Comparison of ENCODE assay signal across 22 cellular contexts in the genomic region with DNA sequence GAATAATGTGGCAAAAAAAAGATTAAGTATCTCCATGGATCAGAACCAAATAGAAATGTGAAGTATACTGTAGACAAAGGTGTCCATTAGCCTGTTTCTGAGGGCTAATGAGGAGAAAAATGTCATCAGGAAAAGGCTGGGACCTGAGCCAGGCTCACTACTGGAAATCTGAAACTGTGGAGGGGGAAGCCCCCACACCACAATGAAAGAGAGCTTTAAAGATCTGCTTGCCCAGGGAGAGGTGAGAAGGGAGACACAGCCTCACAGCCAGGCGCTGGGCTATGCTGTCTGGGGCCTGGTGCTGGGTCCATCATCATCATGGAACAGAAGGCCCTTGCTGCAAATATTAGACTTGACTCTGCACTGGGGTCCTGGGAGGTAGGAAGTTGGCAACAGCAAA.
"Had no signal": no experiment of that assay in that cellular context is flagged by ENCODE, and none has a peak within 500 bp of the region (broad histone marks: within the 10 kb centered on the region; RNA-seq: fewer than 3 reads in every experiment).

No MANE protein-coding gene starts in this region.

- H3K4me3 Mint-ChIP-seq: activated CD4-positive, alpha-beta T cell treated with anti-CD3 and anti-CD28 coated beads, Interleukin-2, amount 10 ng/mL, durations not matched to agents 7 days and 5 days; activated naive CD4-positive, alpha-beta T cell treated with anti-CD3 and anti-CD28 coated beads, Interleukin-2, amount 10 ng/mL, durations not matched to agents 7 days and 5 days; naive B cell; type B pancreatic cell had no signal

- H3K27ac ChIP-seq: ascending aorta, breast epithelium, coronary artery, gastrocnemius medialis, heart left ventricle, psoas muscle, skin epidermis, stomach had no signal

- FAIRE-seq: endometrium had no signal

- H3K36me3 Mint-ChIP-seq: type B pancreatic cell had no signal

- H3K9me3 Mint-ChIP-seq: activated CD4-positive, alpha-beta T cell treated with anti-CD3 and anti-CD28 coated beads, Interleukin-2, amount 10 ng/mL, durations not matched to agents 7 days and 5 days; activated naive CD4-positive, alpha-beta T cell treated with anti-CD3 and anti-CD28 coated beads, Interleukin-2, amount 10 ng/mL, durations not matched to agents 7 days and 5 days; naive B cell; type B pancreatic cell had no signal

- DNase-seq: activated CD4-positive, alpha-beta T cell treated with anti-CD3 and anti-CD28 coated beads, Interleukin-2, amount 10 ng/mL, durations not matched to agents 7 days and 5 days; activated CD8-positive, alpha-beta memory T cell treated with anti-CD3 and anti-CD28 coated beads for 24 hours; activated CD8-positive, alpha-beta memory T cell treated with anti-CD3 and anti-CD28 coated beads, Interleukin-2, amount 50 U/mL, for 48 hours; activated effector memory CD4-positive, alpha-beta T cell treated with Interleukin-2 at 50 U/mL for 16 hours; activated naive CD4-positive, alpha-beta T cell treated with anti-CD3 and anti-CD28 coated beads, Interleukin-2, amount 10 ng/mL, durations not matched to agents 7 days and 5 days; activated T-cell treated with anti-CD3 and anti-CD28 coated beads, Interleukin-2, amount 50 U/mL, for 48 hours; gastrocnemius medialis; heart left ventricle; left ventricle myocardium superior; mesenchymal stem cell; mucosa of descending colon; naive B cell; ovary; psoas muscle; right cardiac atrium; stomach had no signal

- H3K4me3 ChIP-seq: ascending aorta, breast epithelium, coronary artery, gastrocnemius medialis, heart left ventricle, mucosa of descending colon, ovary, psoas muscle, skin epidermis, stomach had no signal

- H3K27ac Mint-ChIP-seq: activated CD4-positive, alpha-beta T cell treated with anti-CD3 and anti-CD28 coated beads, Interleukin-2, amount 10 ng/mL, durations not matched to agents 7 days and 5 days; activated naive CD4-positive, alpha-beta T cell treated with anti-CD3 and anti-CD28 coated beads, Interleukin-2, amount 10 ng/mL, durations not matched to agents 7 days and 5 days; type B pancreatic cell had no signal

- H3K36me3 ChIP-seq: ascending aorta, breast epithelium, gastrocnemius medialis, ovary, stomach had no signal

- ATAC-seq: gastrocnemius medialis, heart left ventricle, left ventricle myocardium superior, mucosa of descending colon, psoas muscle, right cardiac atrium had no signal

- H3K4me1 ChIP-seq: ascending aorta, breast epithelium had no signal

- H3K27me3 Mint-ChIP-seq: activated CD4-positive, alpha-beta T cell treated with anti-CD3 and anti-CD28 coated beads, Interleukin-2, amount 10 ng/mL, durations not matched to agents 7 days and 5 days; activated naive CD4-positive, alpha-beta T cell treated with anti-CD3 and anti-CD28 coated beads, Interleukin-2, amount 10 ng/mL, durations not matched to agents 7 days and 5 days; naive B cell; type B pancreatic cell had no signal

- H3K27me3 ChIP-seq: ascending aorta, breast epithelium, gastrocnemius medialis, heart left ventricle, ovary, stomach had no signal

- H3K9me3 ChIP-seq: ascending aorta, breast epithelium, gastrocnemius medialis, heart left ventricle, mucosa of descending colon, ovary, psoas muscle, stomach had no signal
